17 cellular contexts compared by ENCODE assay signal in the genomic region with DNA sequence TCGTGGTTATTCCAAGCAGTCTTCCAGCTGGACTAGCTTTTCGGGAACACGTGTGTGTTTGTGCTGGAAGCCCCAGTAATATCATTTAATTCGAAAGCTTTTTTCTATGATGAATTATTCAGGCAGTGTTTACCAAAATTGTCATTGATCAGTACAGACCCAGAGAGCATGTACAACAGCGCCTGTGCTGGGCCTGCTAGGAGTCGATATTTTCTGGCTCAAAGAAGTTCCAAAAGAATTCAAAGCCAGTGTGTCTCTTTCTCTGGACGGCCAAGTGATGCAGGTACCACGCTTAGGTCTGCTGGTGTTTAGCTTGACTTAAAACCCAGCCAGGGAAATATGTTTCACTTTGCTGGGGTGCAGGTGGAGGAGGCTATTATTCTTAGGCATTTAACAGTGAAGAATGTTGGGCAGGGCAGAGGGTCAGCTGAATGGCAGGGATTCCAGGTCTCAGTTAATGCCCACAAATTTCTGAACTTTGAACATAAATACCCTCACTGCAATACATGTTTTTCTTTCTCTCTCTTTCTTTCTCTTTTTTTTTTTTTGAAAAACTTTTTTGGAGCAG.
DNase-seq lines count a peak whose midpoint lies in the region; ATAC-seq and TF ChIP-seq lines count a peak whose summit lies in the region.
"Had no signal": no experiment of that assay in that cellular context is flagged by ENCODE, and none has a peak within 500 bp of the region (broad histone marks: within the 10 kb centered on the region; RNA-seq: fewer than 3 reads in every experiment).

No MANE protein-coding gene starts in this region.

- H2BK5ac ChIP-seq in trophoblast cell (ENCODE audit: low read depth, low read length, poor library complexity): no peak overlapping the region

- no peak overlapping the region for H3K23ac ChIP-seq in trophoblast cell (ENCODE audit: low read length)

- H3K27me3 ChIP-seq in BLaER1 (no peaks in the 10 kb centered on the region), hepatocyte (no peaks in the 10 kb centered on the region), right lobe of liver (no peaks in the 10 kb centered on the region), trophoblast cell (ENCODE audit: insufficient read depth, low read length) (no peaks in the 10 kb centered on the region), colonic mucosa (no peaks in the 10 kb centered on the region)

- H4K20me1 ChIP-seq in BLaER1 (no peaks in the 10 kb centered on the region), hepatocyte (ENCODE audit: insufficient read depth, poor library complexity, severe bottlenecking) (no peaks in the 10 kb centered on the region)

- H3K9me2 ChIP-seq in hepatocyte (replicated peaks; ENCODE audit: insufficient read depth): no peaks in the 10 kb centered on the region

- H2BK120ac ChIP-seq in trophoblast cell (ENCODE audit: insufficient read depth, low read length, poor library complexity): no peak overlapping the region

- H3K79me2 ChIP-seq in hepatocyte (no peaks in the 10 kb centered on the region), trophoblast cell (ENCODE audit: control insufficient read depth, insufficient read depth, low read length, poor library complexity) (no peaks in the 10 kb centered on the region)

- no peak overlapping the region for H3K9ac ChIP-seq in BLaER1
- no peak overlapping the region for H3K9ac ChIP-seq in trophoblast cell (ENCODE audit: low read length)
- H3K9ac ChIP-seq in colonic mucosa (ENCODE audit: low read depth in 2 of 2, low read length in 2 of 2): no peak overlapping the region

- no peak overlapping the region for H2BK12ac ChIP-seq in trophoblast cell (ENCODE audit: low read length)

- H3K4me2 ChIP-seq in BLaER1 (peak overlapping the region; percentile 64), hepatocyte (peak overlapping the region; percentile 10), trophoblast cell (ENCODE audit: low read length) (no peak overlapping the region)
- H3K4me2 ChIP-seq: GM23338 had no signal

- H2AK5ac ChIP-seq in trophoblast cell (ENCODE audit: low read length): no peak overlapping the region

- H4K91ac ChIP-seq in trophoblast cell (ENCODE audit: low read depth, low read length): peak overlapping the region; percentile 31

- WGBS in hepatocyte (ENCODE audit: low lambda C conversion rate, missing lambda C conversion rate): 93% methylated on average over 8 of the region's 8 CpGs
- WGBS in right lobe of liver (ENCODE audit: insufficient coverage, low coverage, low lambda C conversion rate, missing lambda C conversion rate): 52% methylated on average over 7 of the region's 8 CpGs
- no CpG with 5 or more reads among the region's 8 CpGs for WGBS in trophoblast cell (ENCODE audit: extremely low coverage, insufficient coverage, insufficient read length)

- H3K9me3 ChIP-seq in BLaER1: no peaks in the 10 kb centered on the region
- no peaks in the 10 kb centered on the region for H3K9me3 ChIP-seq in hepatocyte (ENCODE audit: low read depth)
- no peaks in the 10 kb centered on the region for H3K9me3 ChIP-seq in right lobe of liver
- no peaks in the 10 kb centered on the region for H3K9me3 ChIP-seq in trophoblast cell (ENCODE audit: insufficient read depth, low read depth, low read length)
- no peaks in the 10 kb centered on the region for H3K9me3 ChIP-seq in colonic mucosa

- H4K12ac ChIP-seq in trophoblast cell (ENCODE audit: low read depth, low read length): no peak overlapping the region

- H3K4ac ChIP-seq in trophoblast cell (ENCODE audit: low read depth, low read length): no peak overlapping the region

- H3K4me1 ChIP-seq in BLaER1 (peaks cover 13% of the 10 kb centered on the region), hepatocyte (ENCODE audit: insufficient read depth) (no peaks in the 10 kb centered on the region), right lobe of liver (peaks cover 0 to 18% (median 0%) of the 10 kb centered on the region in 4 donors), trophoblast cell (ENCODE audit: control insufficient read depth in 1 of 2, insufficient read depth in 2 of 2, low read length in 2 of 2) (peaks cover 0 to under 1% of the 10 kb centered on the region in 2 experiments), colonic mucosa (no peaks in the 10 kb centered on the region)

- DNase-seq in hepatocyte (ENCODE audit: low spot score): no peak
- DNase-seq in right lobe of liver: no peak
- no peak for DNase-seq in trophoblast cell
- no peak for DNase-seq in T-helper 9 cell
- no peak for DNase-seq in colonic mucosa
- DNase-seq in DMS 273 treated with DMSO at 0.1 percent for 48 hours (lab: John Stamatoyannopoulos, UW): no peak
- no peak for DNase-seq in NCI-H524 treated with DMSO at 0.1 percent for 48 hours (lab: John Stamatoyannopoulos, UW)
- DNase-seq: AML-193; C1 segment of cervical spinal cord; CD4-positive, alpha-beta T cell; DMS153; DMS79 treated with DMSO at 0.1 percent for 48 hours; EL; H7 had no signal

- H2AFZ ChIP-seq in hepatocyte: no peak overlapping the region
- H2AFZ ChIP-seq in trophoblast cell (ENCODE audit: insufficient read depth, low read length, poor library complexity): no peak overlapping the region
- H2AFZ ChIP-seq: GM23338 had no signal

- ATAC-seq in right lobe of liver: peak; percentile 34 to 60 (median 48)
- ATAC-seq: GM23338 had no signal

- H3K36me3 ChIP-seq in BLaER1 (no peaks in the 10 kb centered on the region), hepatocyte (replicated peaks; ENCODE audit: insufficient read depth, low read depth) (no peaks in the 10 kb centered on the region), right lobe of liver (no peaks in the 10 kb centered on the region), trophoblast cell (ENCODE audit: control insufficient read depth in 1 of 2, insufficient read depth in 2 of 2, low read length in 2 of 2) (no peaks in the 10 kb centered on the region), colonic mucosa (no peaks in the 10 kb centered on the region)

- H3K4me3 ChIP-seq in BLaER1: no peak overlapping the region
- H3K4me3 ChIP-seq in hepatocyte: no peak overlapping the region
- no peak overlapping the region for H3K4me3 ChIP-seq in right lobe of liver
- no peak overlapping the region for H3K4me3 ChIP-seq in trophoblast cell (ENCODE audit: low read depth, low read length)
- H3K4me3 ChIP-seq in colonic mucosa: no peak overlapping the region
- H3K4me3 ChIP-seq: GM23338 had no signal

- H3K14ac ChIP-seq in trophoblast cell (ENCODE audit: low read length): no peak overlapping the region

- intact Hi-C loops in right lobe of liver (cut with DNase I) (loop anchor here (10.0 kb wide), 1 partner anchor 264 kb away; no protein-coding TSS in a partner anchor), colonic mucosa (cut with DNase I) (loop anchor here (10.0 kb wide), 2 partner anchors 274 to 1104 kb away; a partner anchor contains a TSS)

- H3K18ac ChIP-seq in trophoblast cell (ENCODE audit: low read length): no peak overlapping the region

- peaks cover 8% of the 10 kb centered on the region for H3K79me1 ChIP-seq in trophoblast cell (ENCODE audit: low read length)

- H4K8ac ChIP-seq in trophoblast cell (ENCODE audit: low read depth, low read length): no peak overlapping the region

- TF ChIP-seq POLR2A in right lobe of liver (IDR thresholded peaks at IDR 0.05): no peak

- H3K27ac ChIP-seq in BLaER1 (no peak overlapping the region), hepatocyte (no peak overlapping the region), right lobe of liver (peak overlapping the region in 2 of 3 donors; percentile 8 to 20), trophoblast cell (ENCODE audit: low read depth, low read length) (no peak overlapping the region), colonic mucosa (no peak overlapping the region)
- H3K27ac ChIP-seq: 22Rv1 had no signal

- no peak for TF ChIP-seq CTCF in hepatocyte (IDR thresholded peaks at IDR 0.05; ENCODE audit: poor library complexity)
- no peak for TF ChIP-seq CTCF in right lobe of liver (IDR thresholded peaks at IDR 0.05)
- TF ChIP-seq CTCF in colonic mucosa (IDR thresholded peaks at IDR 0.05): no peak

Comparison
In these comparisons a context has a peak if more than half of its experiments do, and no peak if none do; other contexts are left out.
1. H3K27ac ChIP-seq: peak in right lobe of liver (2 of 3); none in BLaER1 (single experiment), hepatocyte (single experiment), trophoblast cell (single experiment) and colonic mucosa (single experiment).